In genomic region chr20:5895626-5896025, GRCh38 we compare ENCODE assay signal across 30 cellular contexts. TPM values are rescaled to one million over a fixed set of nuclear protein-coding genes. Genes with fewer than 3 reads are reported as not detected.
"Had no signal": no experiment of that assay in that cellular context is flagged by ENCODE, and none has a peak within 500 bp of the region (broad histone marks: within the 10 kb centered on the region; RNA-seq: fewer than 3 reads in every experiment).

No MANE protein-coding gene starts in this region.

- H3K27me3 ChIP-seq: colonic mucosa, gastrocnemius medialis, right atrium auricular region, suprapubic skin, tibial artery had no signal

- H3K4me3 Mint-ChIP-seq: activated CD4-positive, alpha-beta memory T cell treated with anti-CD3 and anti-CD28 coated beads for 36 hours; activated CD4-positive, alpha-beta T cell treated with anti-CD3 and anti-CD28 coated beads, Interleukin-2, amount 10 ng/mL, durations not matched to agents 24 days and 14 days; activated T-cell treated with anti-CD3 and anti-CD28 coated beads, Interleukin-2, amount 50 U/mL, for 24 hours; activated T-helper 17 cell treated with anti-CD3 and anti-CD28 coated beads, Interleukin-2, amount 50 U/mL, for 72 hours; memory B cell; naive thymus-derived CD8-positive, alpha-beta T cell; neural crest cell; stimulated activated naive B cell treated with anti-CD40 and anti-IgM and Interleukin-4, amounts not matched to agents 10 μg/mL and 1 μg/mL and 100 μg/mL, for 72 hours; T-helper 1 cell treated with Interleukin-12 subunit alpha and Interleukin-12 subunit beta and Interleukin-4 antibody, amounts not matched to agents 30 μg/mL and 1 μg/mL, for 36 hours had no signal

- H3K27ac Mint-ChIP-seq: activated CD4-positive, alpha-beta memory T cell treated with anti-CD3 and anti-CD28 coated beads for 36 hours; activated CD4-positive, alpha-beta T cell treated with anti-CD3 and anti-CD28 coated beads, Interleukin-2, amount 10 ng/mL, durations not matched to agents 24 days and 14 days; activated T-cell treated with anti-CD3 and anti-CD28 coated beads, Interleukin-2, amount 50 U/mL, for 24 hours; activated T-helper 17 cell treated with anti-CD3 and anti-CD28 coated beads, Interleukin-2, amount 50 U/mL, for 72 hours; memory B cell; naive thymus-derived CD8-positive, alpha-beta T cell; stimulated activated naive B cell treated with anti-CD40 and anti-IgM and Interleukin-4, amounts not matched to agents 10 μg/mL and 1 μg/mL and 100 μg/mL, for 72 hours; T-helper 1 cell treated with Interleukin-12 subunit alpha and Interleukin-12 subunit beta and Interleukin-4 antibody, amounts not matched to agents 30 μg/mL and 1 μg/mL, for 36 hours had no signal

- H3K4me3 ChIP-seq: colonic mucosa, gastrocnemius medialis, hepatocyte, right atrium auricular region, suprapubic skin, tibial artery had no signal

- H3K36me3 ChIP-seq: colonic mucosa, gastrocnemius medialis, right atrium auricular region, suprapubic skin, tibial artery, WERI-Rb-1 had no signal

- DNase-seq: activated CD4-positive, alpha-beta memory T cell treated with anti-CD3 and anti-CD28 coated beads for 36 hours; activated CD4-positive, alpha-beta T cell treated with anti-CD3 and anti-CD28 coated beads, Interleukin-2, amount 10 ng/mL, durations not matched to agents 24 days and 14 days; activated CD8-positive, alpha-beta memory T cell treated with anti-CD3 and anti-CD28 coated beads, Interleukin-2, amount 50 U/mL, for 48 hours; activated gamma-delta T cell treated with Interleukin-2 at 50 U/mL for 16 hours; activated naive CD4-positive, alpha-beta T cell treated with anti-CD3 and anti-CD28 coated beads, Interleukin-2, amount 50 U/mL, for 16 hours; activated T-cell treated with anti-CD3 and anti-CD28 coated beads, Interleukin-2, amount 50 U/mL, for 24 hours; amygdala; cerebellar nuclear complex; colonic mucosa; effector CD8-positive, alpha-beta T cell; erythroblast; gastrocnemius medialis; kidney; midbrain; naive thymus-derived CD8-positive, alpha-beta T cell; stimulated activated CD4-positive, alpha-beta T cell treated with anti-CD3 and anti-CD28 coated beads, Interleukin-15, amount 100 ng/mL, for 24 hours; stimulated activated CD4-positive, alpha-beta T cell treated with anti-CD3 and anti-CD28 coated beads, Interleukin-2, amount 100 ng/mL, for 24 hours; stimulated activated naive B cell treated with anti-CD40 and anti-IgM and Interleukin-4, amounts not matched to agents 10 μg/mL and 1 μg/mL and 100 μg/mL, for 72 hours; T-helper 9 cell; tibial artery; WERI-Rb-1 had no signal

- ATAC-seq: activated CD4-positive, CD25-positive, alpha-beta regulatory T cell treated with anti-CD3 and anti-CD28 coated beads, Interleukin-2, amount 50 U/mL, for 24 hours; activated T-helper 17 cell treated with anti-CD3 and anti-CD28 coated beads, Interleukin-2, amount 50 U/mL, for 72 hours; gastrocnemius medialis; naive thymus-derived CD8-positive, alpha-beta T cell; stimulated activated naive B cell treated with anti-CD40 and anti-IgM and Interleukin-4, amounts not matched to agents 10 μg/mL and 1 μg/mL and 100 μg/mL, for 72 hours had no signal

- H3K27ac ChIP-seq: colonic mucosa, gastrocnemius medialis, hepatocyte, right atrium auricular region, suprapubic skin, tibial artery, WERI-Rb-1 had no signal

- H3K36me3 Mint-ChIP-seq: activated CD4-positive, alpha-beta memory T cell treated with anti-CD3 and anti-CD28 coated beads for 36 hours had no signal

- H3K4me1 ChIP-seq: colonic mucosa, right atrium auricular region, suprapubic skin, tibial artery had no signal

- H3K4me1 Mint-ChIP-seq: activated CD4-positive, alpha-beta T cell treated with anti-CD3 and anti-CD28 coated beads, Interleukin-2, amount 10 ng/mL, durations not matched to agents 24 days and 14 days; activated T-helper 17 cell treated with anti-CD3 and anti-CD28 coated beads, Interleukin-2, amount 50 U/mL, for 72 hours; memory B cell; naive thymus-derived CD8-positive, alpha-beta T cell; neural crest cell; stimulated activated naive B cell treated with anti-CD40 and anti-IgM and Interleukin-4, amounts not matched to agents 10 μg/mL and 1 μg/mL and 100 μg/mL, for 72 hours had no signal

- H3K9me3 ChIP-seq: colonic mucosa, gastrocnemius medialis, right atrium auricular region, suprapubic skin, tibial artery had no signal

- H3K9me3 Mint-ChIP-seq: activated CD4-positive, alpha-beta T cell treated with anti-CD3 and anti-CD28 coated beads, Interleukin-2, amount 10 ng/mL, durations not matched to agents 24 days and 14 days; activated T-cell treated with anti-CD3 and anti-CD28 coated beads, Interleukin-2, amount 50 U/mL, for 24 hours; neural crest cell had no signal

RNA-seq across cellular contexts. Expression of gene CHGB, which starts 15.7 kb away (rescaled TPM):
- total RNA-seq: activated CD4-positive, alpha-beta T cell treated with anti-CD3 and anti-CD28 coated beads, Interleukin-2, amount 10 ng/mL, durations not matched to agents 24 days and 14 days; naive thymus-derived CD8-positive, alpha-beta T cell; pulmonary artery endothelial cell; suprapubic skin had no signal
- polyA plus RNA-seq: naive thymus-derived CD8-positive, alpha-beta T cell had no signal
